ENCODE assay signal across 8 cellular contexts in the genomic region with DNA sequence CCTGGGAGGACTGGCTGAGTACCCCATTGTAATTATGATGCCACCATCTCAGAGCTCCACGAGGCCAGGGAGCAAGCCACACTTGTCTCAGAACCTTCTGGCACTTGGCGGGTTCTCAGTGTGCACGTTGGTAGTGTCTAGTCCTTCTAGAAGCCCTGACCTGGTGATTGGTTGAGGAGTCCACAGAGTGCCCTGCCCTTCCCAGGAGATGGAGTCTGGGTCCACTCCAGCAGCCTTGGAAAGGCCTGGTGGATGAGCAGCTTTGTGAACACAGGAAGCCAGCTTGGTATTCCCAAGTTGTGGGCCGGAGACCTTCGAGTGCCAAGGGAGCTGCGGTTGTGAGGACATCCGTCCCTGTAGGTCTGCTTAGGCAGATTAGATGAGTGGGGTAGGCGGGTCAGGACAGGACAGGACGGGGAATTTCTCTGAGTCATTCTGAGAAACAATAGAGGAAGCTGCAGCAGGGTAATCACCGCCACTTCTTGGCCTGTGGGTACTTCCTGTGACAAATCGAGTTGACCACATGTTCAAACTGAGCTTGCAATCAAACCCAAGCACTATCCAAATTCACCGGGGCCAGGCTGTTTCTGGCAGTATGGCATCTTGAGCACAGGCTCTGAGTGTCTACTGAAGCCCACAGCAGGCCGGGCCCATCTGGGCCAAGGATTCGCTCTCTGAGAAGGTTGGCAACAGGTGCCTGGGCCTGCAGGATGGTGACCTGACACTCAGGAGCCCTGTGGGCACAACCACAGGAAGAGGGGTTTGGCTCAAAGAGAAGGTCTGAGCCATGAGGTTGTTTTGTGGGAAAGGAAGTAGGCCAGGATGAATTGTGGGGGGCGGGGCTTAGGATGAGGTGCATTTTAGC.
DNase-seq lines count a peak whose midpoint lies in the region; ATAC-seq and TF ChIP-seq lines count a peak whose summit lies in the region.

No MANE protein-coding gene starts in this region.

- no peaks in the 10 kb centered on the region for H3K36me3 ChIP-seq in HAP-1 (replicated peaks)

- H3K4me3 ChIP-seq in HAP-1, result no peak overlapping the region

- peak overlapping the region; percentile 72 to 92 for H3K27ac Mint-ChIP-seq in activated naive CD4-positive, alpha-beta T cell treated with anti-CD3 and anti-CD28 coated beads, Interleukin-2, amount 50 U/mL, for 72 hours

- peak; percentile 94 for DNase-seq in AG20443 (ENCODE audit: low spot score)
- peak; percentile 59 to 87 for DNase-seq in activated naive CD4-positive, alpha-beta T cell treated with anti-CD3 and anti-CD28 coated beads, Interleukin-2, amount 50 U/mL, for 72 hours (ENCODE audit: low spot score in 2 of 2)
- peak; percentile 66 for DNase-seq in hepatic stellate cell (ENCODE audit: low spot score)
- DNase-seq in stimulated activated CD4-positive, alpha-beta T cell treated with anti-CD3 and anti-CD28 coated beads, Interleukin-1b, Interleukin-23, amount 100 ng/mL, for 24 hours (ENCODE audit: low read depth in 4 of 4, low spot score in 1 of 4), result peak; percentile 5 to 52 (median 12)
- no peak for DNase-seq in HAP-1 (ENCODE audit: low spot score in 2 of 2)

- no peaks in the 10 kb centered on the region for H3K27me3 ChIP-seq in HAP-1 (ENCODE audit: low read depth)

- H3K4me1 ChIP-seq in HAP-1, result no peaks in the 10 kb centered on the region

- peak; percentile 96 for ATAC-seq in GM19328 (IDR thresholded peaks at IDR 0.05; ENCODE audit: unreplicated experiment)
- peak; percentile 96 for ATAC-seq in HG03378 (IDR thresholded peaks at IDR 0.05; ENCODE audit: unreplicated experiment)
- ATAC-seq in SK-N-SH treated with all-trans-retinoic acid at 6 μM for 48 hours, result peak; percentile 93
- ATAC-seq in activated naive CD4-positive, alpha-beta T cell treated with anti-CD3 and anti-CD28 coated beads, Interleukin-2, amount 50 U/mL, for 72 hours, result peak; percentile 95 to 96

- in situ Hi-C loops in HAP-1 (cut with MboI; ENCODE audit: low sequenced_read_pairs), result no loop called here

- H3K36me3 Mint-ChIP-seq in activated naive CD4-positive, alpha-beta T cell treated with anti-CD3 and anti-CD28 coated beads, Interleukin-2, amount 50 U/mL, for 72 hours, result peaks cover 14 to 23% of the 10 kb centered on the region in 2 donors

- no peaks in the 10 kb centered on the region for H3K9me3 ChIP-seq in HAP-1

- no peaks in the 10 kb centered on the region for H3K9me3 Mint-ChIP-seq in activated naive CD4-positive, alpha-beta T cell treated with anti-CD3 and anti-CD28 coated beads, Interleukin-2, amount 50 U/mL, for 72 hours

TF ChIP-seq in SK-N-SH treated with all-trans-retinoic acid at 6 μM for 48 hours, 23 proteins besides CTCF, POLR2A, EP300 and RAD21:
- TF ChIP-seq RARB (CRISPR knock-in tag; IDR thresholded peaks at IDR 0.05), result no peak
- TF ChIP-seq TOX (CRISPR knock-in tag; IDR thresholded peaks at IDR 0.05; ENCODE audit: borderline replicate concordance), result no peak
- TF ChIP-seq, protein P1, sequence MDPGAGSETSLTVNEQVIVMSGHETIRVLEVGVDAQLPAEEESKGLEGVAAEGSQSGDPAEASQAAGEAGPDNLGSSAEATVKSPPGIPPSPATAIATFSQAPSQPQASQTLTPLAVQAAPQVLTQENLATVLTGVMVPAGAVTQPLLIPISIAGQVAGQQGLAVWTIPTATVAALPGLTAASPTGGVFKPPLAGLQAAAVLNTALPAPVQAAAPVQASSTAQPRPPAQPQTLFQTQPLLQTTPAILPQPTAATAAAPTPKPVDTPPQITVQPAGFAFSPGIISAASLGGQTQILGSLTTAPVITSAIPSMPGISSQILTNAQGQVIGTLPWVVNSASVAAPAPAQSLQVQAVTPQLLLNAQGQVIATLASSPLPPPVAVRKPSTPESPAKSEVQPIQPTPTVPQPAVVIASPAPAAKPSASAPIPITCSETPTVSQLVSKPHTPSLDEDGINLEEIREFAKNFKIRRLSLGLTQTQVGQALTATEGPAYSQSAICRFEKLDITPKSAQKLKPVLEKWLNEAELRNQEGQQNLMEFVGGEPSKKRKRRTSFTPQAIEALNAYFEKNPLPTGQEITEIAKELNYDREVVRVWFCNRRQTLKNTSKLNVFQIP (CRISPR knock-in tag; IDR thresholded peaks at IDR 0.05; ENCODE audit: borderline replicate concordance, low read depth), result no peak
- TF ChIP-seq TCF4 (CRISPR knock-in tag; IDR thresholded peaks at IDR 0.05; ENCODE audit: borderline replicate concordance), result no peak
- TF ChIP-seq, protein P2, sequence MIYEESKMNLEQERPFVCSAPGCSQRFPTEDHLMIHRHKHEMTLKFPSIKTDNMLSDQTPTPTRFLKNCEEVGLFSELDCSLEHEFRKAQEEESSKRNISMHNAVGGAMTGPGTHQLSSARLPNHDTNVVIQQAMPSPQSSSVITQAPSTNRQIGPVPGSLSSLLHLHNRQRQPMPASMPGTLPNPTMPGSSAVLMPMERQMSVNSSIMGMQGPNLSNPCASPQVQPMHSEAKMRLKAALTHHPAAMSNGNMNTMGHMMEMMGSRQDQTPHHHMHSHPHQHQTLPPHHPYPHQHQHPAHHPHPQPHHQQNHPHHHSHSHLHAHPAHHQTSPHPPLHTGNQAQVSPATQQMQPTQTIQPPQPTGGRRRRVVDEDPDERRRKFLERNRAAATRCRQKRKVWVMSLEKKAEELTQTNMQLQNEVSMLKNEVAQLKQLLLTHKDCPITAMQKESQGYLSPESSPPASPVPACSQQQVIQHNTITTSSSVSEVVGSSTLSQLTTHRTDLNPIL (CRISPR knock-in tag; IDR thresholded peaks at IDR 0.05; ENCODE audit: low read depth), result no peak
- TF ChIP-seq CSDC2 (CRISPR knock-in tag; IDR thresholded peaks at IDR 0.05), result no peak
- TF ChIP-seq ZNF70 (CRISPR knock-in tag; IDR thresholded peaks at IDR 0.05), result no peak
- no peak for TF ChIP-seq GLIS3 (CRISPR knock-in tag; IDR thresholded peaks at IDR 0.05)
- no peak for TF ChIP-seq ESRRG (CRISPR knock-in tag; IDR thresholded peaks at IDR 0.05)
- no peak for TF ChIP-seq SNAI2 (CRISPR knock-in tag; IDR thresholded peaks at IDR 0.05)
- TF ChIP-seq ZNF8 (CRISPR knock-in tag; IDR thresholded peaks at IDR 0.05), result no peak
- TF ChIP-seq PPARA (CRISPR knock-in tag; IDR thresholded peaks at IDR 0.05; ENCODE audit: borderline replicate concordance), result no peak
- no peak for TF ChIP-seq ISL1 (CRISPR knock-in tag; IDR thresholded peaks at IDR 0.05)
- no peak for TF ChIP-seq ZC3H10 (CRISPR knock-in tag; IDR thresholded peaks at IDR 0.05)
- no peak for TF ChIP-seq BACH2 (CRISPR knock-in tag; IDR thresholded peaks at IDR 0.05; ENCODE audit: borderline replicate concordance)
- TF ChIP-seq, protein P3, sequence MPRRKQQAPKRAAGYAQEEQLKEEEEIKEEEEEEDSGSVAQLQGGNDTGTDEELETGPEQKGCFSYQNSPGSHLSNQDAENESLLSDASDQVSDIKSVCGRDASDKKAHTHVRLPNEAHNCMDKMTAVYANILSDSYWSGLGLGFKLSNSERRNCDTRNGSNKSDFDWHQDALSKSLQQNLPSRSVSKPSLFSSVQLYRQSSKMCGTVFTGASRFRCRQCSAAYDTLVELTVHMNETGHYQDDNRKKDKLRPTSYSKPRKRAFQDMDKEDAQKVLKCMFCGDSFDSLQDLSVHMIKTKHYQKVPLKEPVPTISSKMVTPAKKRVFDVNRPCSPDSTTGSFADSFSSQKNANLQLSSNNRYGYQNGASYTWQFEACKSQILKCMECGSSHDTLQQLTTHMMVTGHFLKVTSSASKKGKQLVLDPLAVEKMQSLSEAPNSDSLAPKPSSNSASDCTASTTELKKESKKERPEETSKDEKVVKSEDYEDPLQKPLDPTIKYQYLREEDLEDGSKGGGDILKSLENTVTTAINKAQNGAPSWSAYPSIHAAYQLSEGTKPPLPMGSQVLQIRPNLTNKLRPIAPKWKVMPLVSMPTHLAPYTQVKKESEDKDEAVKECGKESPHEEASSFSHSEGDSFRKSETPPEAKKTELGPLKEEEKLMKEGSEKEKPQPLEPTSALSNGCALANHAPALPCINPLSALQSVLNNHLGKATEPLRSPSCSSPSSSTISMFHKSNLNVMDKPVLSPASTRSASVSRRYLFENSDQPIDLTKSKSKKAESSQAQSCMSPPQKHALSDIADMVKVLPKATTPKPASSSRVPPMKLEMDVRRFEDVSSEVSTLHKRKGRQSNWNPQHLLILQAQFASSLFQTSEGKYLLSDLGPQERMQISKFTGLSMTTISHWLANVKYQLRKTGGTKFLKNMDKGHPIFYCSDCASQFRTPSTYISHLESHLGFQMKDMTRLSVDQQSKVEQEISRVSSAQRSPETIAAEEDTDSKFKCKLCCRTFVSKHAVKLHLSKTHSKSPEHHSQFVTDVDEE (CRISPR knock-in tag; IDR thresholded peaks at IDR 0.05), result no peak

Comparison
In these comparisons a context has a peak if more than half of its experiments do, and no peak if none do; other contexts are left out.
1. DNase-seq: peak in AG20443 (single experiment), activated naive CD4-positive, alpha-beta T cell treated with anti-CD3 and anti-CD28 coated beads, Interleukin-2, amount 50 U/mL, for 72 hours (2 of 2), hepatic stellate cell (single experiment) and stimulated activated CD4-positive, alpha-beta T cell treated with anti-CD3 and anti-CD28 coated beads, Interleukin-1b, Interleukin-23, amount 100 ng/mL, for 24 hours (4 of 4); none in HAP-1 (0 of 2).
2. Peak in every context shown above with its lines, with median percentiles within 50 percentile points of each other: ATAC-seq.